18 cellular contexts compared by ENCODE assay signal in the genomic region with DNA sequence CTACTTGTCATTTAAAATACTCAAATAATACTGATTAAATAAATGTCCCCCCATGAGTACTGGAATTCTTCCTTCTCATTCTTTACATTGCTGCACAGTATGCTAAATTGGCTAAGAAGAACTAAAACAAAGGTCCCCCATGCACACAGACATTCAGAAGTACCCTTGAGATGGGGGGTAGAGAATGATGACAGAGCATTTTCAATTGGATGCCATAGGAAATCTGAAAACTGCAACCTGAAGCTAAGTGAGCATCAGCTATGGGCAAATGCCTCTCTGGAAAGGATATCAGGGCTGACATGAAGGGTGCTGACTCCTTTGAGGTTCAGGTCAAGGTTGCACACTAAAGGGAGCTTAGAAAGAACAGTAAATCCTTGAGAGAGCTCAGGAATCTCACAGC. TPM values are rescaled to one million over a fixed set of nuclear protein-coding genes. Genes with fewer than 3 reads are reported as not detected.
"Had no signal": no experiment of that assay in that cellular context is flagged by ENCODE, and none has a peak within 500 bp of the region (broad histone marks: within the 10 kb centered on the region; RNA-seq: fewer than 3 reads in every experiment).

No MANE protein-coding gene starts in this region.

- ATAC-seq: naive thymus-derived CD8-positive, alpha-beta T cell; stimulated activated memory B cell treated with anti-CD40 and anti-IgM and Interleukin-4, amounts not matched to agents 10 μg/mL and 1 μg/mL and 100 μg/mL, for 72 hours; stimulated activated naive CD8-positive, alpha-beta T cell treated with anti-CD3 and anti-CD28 coated beads, Interleukin-15, amount 100 ng/mL, for 72 hours had no signal

- H3K4me1 ChIP-seq: left ventricle myocardium inferior, right atrium auricular region, sigmoid colon, tibial nerve, vagina had no signal

- H3K4me3 ChIP-seq: left ventricle myocardium inferior, ovary, right atrium auricular region, sigmoid colon, smooth muscle cell, tibial nerve, vagina had no signal

- H3K27ac ChIP-seq: left ventricle myocardium inferior, ovary, right atrium auricular region, sigmoid colon, tibial nerve, vagina had no signal

- H3K36me3 ChIP-seq: left ventricle myocardium inferior, ovary, right atrium auricular region, sigmoid colon, tibial nerve, vagina had no signal

- H3K27me3 ChIP-seq: ovary, right atrium auricular region, sigmoid colon, tibial nerve, vagina had no signal

- H3K9me3 ChIP-seq: sigmoid colon, vagina had no signal

- DNase-seq: left ventricle myocardium inferior; naive thymus-derived CD8-positive, alpha-beta T cell; ovary; sigmoid colon; stimulated activated CD4-positive, alpha-beta T cell treated with anti-CD3 and anti-CD28 coated beads, Interleukin-1b, Interleukin-23, amount 100 ng/mL, for 48 hours; stimulated activated CD4-positive, alpha-beta T cell treated with anti-CD3 and anti-CD28 coated beads, Interleukin-2, amount 100 ng/mL, for 48 hours; stimulated activated CD4-positive, alpha-beta T cell treated with anti-CD3 and anti-CD28 coated beads, Interleukin-4, amount 100 ng/mL, for 4 hours; stimulated activated CD8-positive, alpha-beta memory T cell treated with anti-CD3 and anti-CD28 coated beads, Interleukin-4, amount 100 ng/mL, for 48 hours; stimulated activated naive CD4-positive, alpha-beta T cell treated with Interleukin-2 at 50 U/mL for 16 hours; stimulated activated naive CD8-positive, alpha-beta T cell treated with anti-CD3 and anti-CD28 coated beads, Interleukin-15, amount 100 ng/mL, for 72 hours; substantia nigra had no signal

- H3K4me2 ChIP-seq: smooth muscle cell had no signal

RNA-seq across cellular contexts. Expression of a gene that starts 10.1 kb away (rescaled TPM):
- total RNA-seq: naive thymus-derived CD8-positive, alpha-beta T cell; progenitor cell of endocrine pancreas; pulmonary artery endothelial cell had no signal
- polyA plus RNA-seq: naive thymus-derived CD8-positive, alpha-beta T cell had no signal
